12 cellular contexts compared by ENCODE assay signal in the genomic region with DNA sequence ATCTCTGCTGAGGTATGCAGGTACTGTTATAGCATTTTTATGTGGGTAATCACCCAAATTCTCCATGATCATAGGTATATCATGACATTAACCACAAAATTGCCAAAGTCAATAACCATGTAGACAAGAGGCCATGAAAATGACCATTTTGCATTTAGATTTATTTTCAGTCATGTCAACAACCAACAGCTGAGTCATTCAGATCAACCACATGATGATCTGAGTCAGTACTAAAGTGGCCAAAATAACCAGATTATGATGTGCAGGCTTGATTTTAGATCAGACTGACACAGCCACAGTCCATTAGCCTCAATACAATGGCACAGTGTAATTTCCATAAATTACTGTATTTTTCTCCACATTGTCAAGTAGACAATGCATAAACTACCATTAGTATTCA.
A peak's percentile ranks its signal among the peaks of the same experiment; 100 is the strongest.
DNase-seq lines count a peak whose midpoint lies in the region; ATAC-seq, FAIRE-seq and TF ChIP-seq lines count a peak whose summit lies in the region.
"Had no signal": no experiment of that assay in that cellular context is flagged by ENCODE, and none has a peak within 500 bp of the region (broad histone marks: within the 10 kb centered on the region; RNA-seq: fewer than 3 reads in every experiment).

No MANE protein-coding gene starts in this region.

- no peaks in the 10 kb centered on the region for H3K4me1 Mint-ChIP-seq in T-helper 2 cell treated with Interferon-gamma antibody and Interleukin-4, amounts not matched to agents 5 μg/mL and 100 μg/mL, for 36 hours (ENCODE audit: low read depth)
- H3K4me1 Mint-ChIP-seq: neural crest cell had no signal

- no peak overlapping the region for H3K4me3 ChIP-seq in fibroblast of the aortic adventitia (ENCODE audit: low read depth, low read length)

- peak; percentile 86 for ATAC-seq in GM21529 (IDR thresholded peaks at IDR 0.05; ENCODE audit: unreplicated experiment)
- ATAC-seq in HG03460 (IDR thresholded peaks at IDR 0.05; ENCODE audit: unreplicated experiment), result peak; percentile 88
- ATAC-seq: WTC11 had no signal

- H3K9me3 Mint-ChIP-seq in T-helper 2 cell treated with Interferon-gamma antibody and Interleukin-4, amounts not matched to agents 5 μg/mL and 100 μg/mL, for 36 hours, result no peaks in the 10 kb centered on the region
- H3K9me3 Mint-ChIP-seq: neural crest cell, WTC11 had no signal

- no peaks in the 10 kb centered on the region for H3K36me3 Mint-ChIP-seq in T-helper 2 cell treated with Interferon-gamma antibody and Interleukin-4, amounts not matched to agents 5 μg/mL and 100 μg/mL, for 36 hours (ENCODE audit: low read depth)
- H3K36me3 Mint-ChIP-seq: WTC11 had no signal

- H3K4me3 Mint-ChIP-seq in T-helper 2 cell treated with Interferon-gamma antibody and Interleukin-4, amounts not matched to agents 5 μg/mL and 100 μg/mL, for 36 hours, result no peak overlapping the region
- H3K4me3 Mint-ChIP-seq: neural crest cell, WTC11 had no signal

- H3K27ac Mint-ChIP-seq in T-helper 2 cell treated with Interferon-gamma antibody and Interleukin-4, amounts not matched to agents 5 μg/mL and 100 μg/mL, for 36 hours, result no peak overlapping the region
- H3K27ac Mint-ChIP-seq: WTC11 had no signal

- no peak for TF ChIP-seq POLR2A in GM12891 (IDR thresholded peaks at IDR 0.05; ENCODE audit: low read depth, low read length)

- no peak for DNase-seq in GM12891 (ENCODE audit: insufficient read length, low spot score)
- DNase-seq in fibroblast of the aortic adventitia (ENCODE audit: low read depth), result peak; percentile 64
- DNase-seq in NCI-H2029 treated with DMSO at 0.1 percent for 48 hours (lab: John Stamatoyannopoulos, UW), result no peak
- DNase-seq in activated gamma-delta T cell (lab: John Stamatoyannopoulos, UW), result no peak
- no peak for DNase-seq in T-helper 2 cell treated with Interferon-gamma antibody and Interleukin-4, amounts not matched to agents 5 μg/mL and 100 μg/mL, for 36 hours (ENCODE audit: low spot score)
- no peak for DNase-seq in central memory CD4-positive, alpha-beta T cell
- DNase-seq: DMS79, substantia nigra had no signal

- TF ChIP-seq CTCF in fibroblast of the aortic adventitia (IDR thresholded peaks at IDR 0.05; ENCODE audit: insufficient read depth, low read length), result no peak

- peak; percentile 77 for FAIRE-seq in GM12891 (lab: Jason Lieb, UNC)

- H3K27me3 Mint-ChIP-seq in T-helper 2 cell treated with Interferon-gamma antibody and Interleukin-4, amounts not matched to agents 5 μg/mL and 100 μg/mL, for 36 hours (ENCODE audit: low read depth), result no peaks in the 10 kb centered on the region

TF ChIP-seq in GM12891, 5 proteins besides CTCF, POLR2A, EP300 and RAD21:
- TF ChIP-seq POLR2AphosphoS5 (IDR thresholded peaks at IDR 0.05; ENCODE audit: low read depth, low read length) (no peak), PAX5 (IDR thresholded peaks at IDR 0.05; ENCODE audit: insufficient read depth, low read length, severe bottlenecking) (no peak), POU2F2 (IDR thresholded peaks at IDR 0.05; ENCODE audit: low read depth, low read length) (no peak), TAF1 (IDR thresholded peaks at IDR 0.05; ENCODE audit: low read depth, low read length) (no peak), SPI1 (IDR thresholded peaks at IDR 0.05; ENCODE audit: low read depth, low read length) (no peak)
